Comparison of ENCODE assay signal across 8 cellular contexts in the genomic region with DNA sequence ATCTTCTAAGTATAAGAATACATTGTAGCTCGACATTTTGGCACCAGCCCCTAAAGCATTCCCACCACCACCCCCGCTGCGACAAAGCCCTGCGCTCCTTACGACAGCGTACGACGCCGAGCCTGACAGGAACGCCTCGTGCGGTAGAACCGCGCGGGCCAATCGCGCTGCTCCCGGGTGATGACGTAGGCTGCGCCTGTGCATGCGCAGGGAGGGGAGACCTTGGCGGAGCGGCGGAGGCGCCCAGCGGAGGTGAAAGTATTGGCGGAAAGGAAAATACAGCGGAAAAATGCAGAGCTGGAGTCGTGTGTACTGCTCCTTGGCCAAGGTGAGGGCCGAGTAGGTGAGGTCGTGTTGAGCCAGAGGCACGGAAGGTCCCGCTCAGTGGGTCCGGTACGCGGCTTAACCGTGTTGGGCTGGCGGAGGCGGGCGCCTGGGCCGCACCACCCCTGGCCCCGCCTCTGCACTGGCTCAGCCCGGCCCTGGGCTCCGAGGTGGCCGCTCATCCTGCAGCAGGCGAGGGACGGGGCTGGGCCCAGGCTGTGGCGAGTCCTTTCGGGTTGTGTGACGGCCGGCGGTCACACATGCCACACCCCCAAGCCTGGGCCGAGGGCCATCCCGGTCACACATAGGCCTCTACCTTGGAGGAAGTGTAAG. TPM values are rescaled to one million over a fixed set of nuclear protein-coding genes. Genes with fewer than 3 reads are reported as not detected.
DNase-seq lines count a peak whose midpoint lies in the region; ATAC-seq and TF ChIP-seq lines count a peak whose summit lies in the region.

A gene with protein sequence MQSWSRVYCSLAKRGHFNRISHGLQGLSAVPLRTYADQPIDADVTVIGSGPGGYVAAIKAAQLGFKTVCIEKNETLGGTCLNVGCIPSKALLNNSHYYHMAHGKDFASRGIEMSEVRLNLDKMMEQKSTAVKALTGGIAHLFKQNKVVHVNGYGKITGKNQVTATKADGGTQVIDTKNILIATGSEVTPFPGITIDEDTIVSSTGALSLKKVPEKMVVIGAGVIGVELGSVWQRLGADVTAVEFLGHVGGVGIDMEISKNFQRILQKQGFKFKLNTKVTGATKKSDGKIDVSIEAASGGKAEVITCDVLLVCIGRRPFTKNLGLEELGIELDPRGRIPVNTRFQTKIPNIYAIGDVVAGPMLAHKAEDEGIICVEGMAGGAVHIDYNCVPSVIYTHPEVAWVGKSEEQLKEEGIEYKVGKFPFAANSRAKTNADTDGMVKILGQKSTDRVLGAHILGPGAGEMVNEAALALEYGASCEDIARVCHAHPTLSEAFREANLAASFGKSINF (plus strand): TSS at position 222 of the 657 bp plus-strand sequence. CDS start 68 bp downstream, at position 290.

- H3K23ac ChIP-seq in mesenchymal stem cell (ENCODE audit: low read length in 2 of 2): peak within 1 kb of the TSS in 1 of 2 experiments; percentile 50

- H3K27ac Mint-ChIP-seq in CD8-positive, alpha-beta T cell: peak within 1 kb of the TSS; percentile 98
- peak within 1 kb of the TSS; percentile 98 to 99 for H3K27ac Mint-ChIP-seq in effector memory CD8-positive, alpha-beta T cell

- H3K4me3 Mint-ChIP-seq in CD8-positive, alpha-beta T cell: peak within 1 kb of the TSS; percentile 98
- peak within 1 kb of the TSS; percentile 92 to 95 for H3K4me3 Mint-ChIP-seq in effector memory CD8-positive, alpha-beta T cell

- peak within 1 kb of the TSS; percentile 79 for H3K4me3 ChIP-seq in CD8-positive, alpha-beta T cell (ENCODE audit: low read depth, low read length)
- H3K4me3 ChIP-seq in mesenchymal stem cell (ENCODE audit: insufficient read depth in 1 of 2, low read depth in 1 of 2, low read length in 2 of 2): peak within 1 kb of the TSS; percentile 79 to 90

- TF ChIP-seq CTCF in CD8-positive, alpha-beta T cell (IDR thresholded peaks at IDR 0.05): no peak

- H3K9ac ChIP-seq in mesenchymal stem cell (ENCODE audit: low read length): peak within 1 kb of the TSS; percentile 95

- peak within 1 kb of the TSS; percentile 94 for H3K4me2 ChIP-seq in mesenchymal stem cell (ENCODE audit: low read length, poor library complexity, severe bottlenecking)

- H4K8ac ChIP-seq in mesenchymal stem cell (ENCODE audit: low read length): peak within 1 kb of the TSS; percentile 92

- H3K4me1 Mint-ChIP-seq in CD8-positive, alpha-beta T cell (ENCODE audit: low read depth): peaks cover 48% of the 10 kb centered on the region
- H3K4me1 Mint-ChIP-seq in effector memory CD8-positive, alpha-beta T cell (ENCODE audit: low read depth in 2 of 2): peaks cover 34 to 39% of the 10 kb centered on the region in 2 donors

- peaks cover 43% of the 10 kb centered on the region for H3K36me3 Mint-ChIP-seq in CD8-positive, alpha-beta T cell
- peaks cover 30% of the 10 kb centered on the region for H3K36me3 Mint-ChIP-seq in effector memory CD8-positive, alpha-beta T cell (ENCODE audit: insufficient read depth)

- H3K9me3 ChIP-seq in CD8-positive, alpha-beta T cell (ENCODE audit: low read length): no peaks in the 10 kb centered on the region
- H3K9me3 ChIP-seq in mesenchymal stem cell (ENCODE audit: control insufficient read depth, low read length): no peaks in the 10 kb centered on the region

- H2AK5ac ChIP-seq in mesenchymal stem cell (ENCODE audit: low read length, severe bottlenecking): no peak within 1 kb of the TSS

- H2BK120ac ChIP-seq in mesenchymal stem cell (ENCODE audit: low read depth, low read length): peak within 1 kb of the TSS; percentile 11

- H4K91ac ChIP-seq in mesenchymal stem cell (ENCODE audit: low read length): peak within 1 kb of the TSS; percentile 95

- peak within 1 kb of the TSS; percentile 92 to 94 for H3K18ac ChIP-seq in mesenchymal stem cell (ENCODE audit: low read depth in 1 of 2, low read length in 2 of 2)

- H3K14ac ChIP-seq in mesenchymal stem cell (ENCODE audit: low read length in 2 of 2): peak within 1 kb of the TSS in 1 of 2 experiments; percentile 97

- POLR2A ChIA-PET in CD8-positive, alpha-beta T cell (lab: Charles Lee): interaction anchor here (0.9 to 2.8 kb wide), 4 partner anchors 10 to 327 kb away, joined by 3 to 25 read pairs (median 4); partner anchors contain the start of genes CBLL1, COG5 and DUS4L
- POLR2A ChIA-PET in activated CD8-positive, alpha-beta memory T cell treated with anti-CD3 and anti-CD28 coated beads for 36 hours (lab: Charles Lee): interaction anchor here (0.8 to 1.2 kb wide), 2 partner anchors 10 to 679 kb away, joined by 3 to 4 read pairs; partner anchors contain the start of gene DNAJB9

- peak within 1 kb of the TSS in 1 of 2 experiments; percentile 17 for H2BK12ac ChIP-seq in mesenchymal stem cell (ENCODE audit: low read length in 2 of 2)

- peaks cover 2% of the 10 kb centered on the region for H3K79me1 ChIP-seq in mesenchymal stem cell (replicated peaks; ENCODE audit: low read length, poor library complexity, severe bottlenecking)

- H3K4me1 ChIP-seq in CD8-positive, alpha-beta T cell (ENCODE audit: insufficient read depth, low read length): peaks cover 48% of the 10 kb centered on the region
- peaks cover 10% of the 10 kb centered on the region for H3K4me1 ChIP-seq in mesenchymal stem cell (ENCODE audit: control insufficient read depth, insufficient read depth, low read depth, low read length)

- WGBS in mesenchymal stem cell: under 1% methylated on average over 50 of the region's 54 CpGs

- H2BK15ac ChIP-seq in mesenchymal stem cell (ENCODE audit: low read depth, poor library complexity, severe bottlenecking): peak within 1 kb of the TSS; percentile 95

- CTCF ChIA-PET in CD8-positive, alpha-beta T cell (lab: Charles Lee): interaction anchor here (1.1 to 4.6 kb wide), 4 partner anchors 9 to 428 kb away, joined by 3 to 39 read pairs (median 10); no protein-coding TSS in a partner anchor
- CTCF ChIA-PET in activated CD8-positive, alpha-beta memory T cell treated with anti-CD3 and anti-CD28 coated beads for 36 hours (lab: Charles Lee): interaction anchor here (1.2 to 2.8 kb wide), 3 partner anchors 12 to 148 kb away, joined by 3 to 11 read pairs (median 8); partner anchors contain the start of gene CBLL1

- intact Hi-C loops in CD8-positive, alpha-beta T cell (cut with DNase I, micrococcal nuclease): loop anchor here (1.0 to 10.0 kb wide), 14 partner anchors 16 to 1779 kb away; partner anchors contain the start of genes PRKAR2B (in 2 of the 2), CCDC71L (in 1 of the 2), COG5 (in 1 of the 2) and DNAJB9 (in 1 of the 2)

- H3K9me3 Mint-ChIP-seq in CD8-positive, alpha-beta T cell: no peaks in the 10 kb centered on the region
- H3K9me3 Mint-ChIP-seq in effector memory CD8-positive, alpha-beta T cell: no peaks in the 10 kb centered on the region

- H3K27me3 Mint-ChIP-seq in CD8-positive, alpha-beta T cell (ENCODE audit: low read depth): no peaks in the 10 kb centered on the region
- no peaks in the 10 kb centered on the region for H3K27me3 Mint-ChIP-seq in effector memory CD8-positive, alpha-beta T cell

- H2AFZ ChIP-seq in mesenchymal stem cell (ENCODE audit: low read depth, low read length): peak within 1 kb of the TSS; percentile 87

- peak; percentile 97 for ATAC-seq in CD8-positive, alpha-beta T cell
- ATAC-seq in GM19467 (IDR thresholded peaks at IDR 0.05; ENCODE audit: unreplicated experiment): peak; percentile 99
- peak; percentile 94 for ATAC-seq in effector memory CD8-positive, alpha-beta T cell (replicated peaks)

- H3K36me3 ChIP-seq in CD8-positive, alpha-beta T cell (ENCODE audit: insufficient read depth, low read length): no peaks in the 10 kb centered on the region
- peaks cover 0 to 33% of the 10 kb centered on the region in 2 experiments for H3K36me3 ChIP-seq in mesenchymal stem cell (ENCODE audit: control insufficient read depth in 1 of 2, insufficient read depth in 2 of 2, low read depth in 1 of 2, low read length in 2 of 2)

- DNase-seq in CD8-positive, alpha-beta T cell: peak; percentile 86 to 94 (median 92)
- DNase-seq in HS-5 (ENCODE audit: low read depth): peak; percentile 58
- DNase-seq in NK-92 treated with Interleukin-12 subunit alpha and Interleukin-12 subunit beta, amount 100 ng/mL, for 24 hours (lab: John Stamatoyannopoulos, UW): peak; percentile 91
- DNase-seq in effector memory CD8-positive, alpha-beta T cell: peak; percentile 93
- peak; percentile 93 for DNase-seq in mesenchymal stem cell
- DNase-seq in stimulated activated CD8-positive, alpha-beta memory T cell treated with anti-CD3 and anti-CD28 coated beads, Interleukin-12 subunit alpha, Interleukin-12 subunit beta, amount 100 ng/mL, for 4 hours (ENCODE audit: low read depth): peak; percentile 88

- peak within 1 kb of the TSS; percentile 88 for H3K27ac ChIP-seq in CD8-positive, alpha-beta T cell (ENCODE audit: low read depth, low read length)
- H3K27ac ChIP-seq in mesenchymal stem cell (ENCODE audit: low read length, poor library complexity, severe bottlenecking): peak within 1 kb of the TSS; percentile 78

- peak within 1 kb of the TSS in 1 of 2 experiments; percentile 90 for H3K4ac ChIP-seq in mesenchymal stem cell (ENCODE audit: low read depth in 1 of 2, low read length in 2 of 2)

- H2BK5ac ChIP-seq in mesenchymal stem cell (ENCODE audit: low read depth, low read length, poor library complexity, severe bottlenecking): no peak within 1 kb of the TSS

- no peaks in the 10 kb centered on the region for H3K27me3 ChIP-seq in CD8-positive, alpha-beta T cell (ENCODE audit: insufficient read depth, low read length)
- peaks cover 0 to 2% of the 10 kb centered on the region in 2 experiments for H3K27me3 ChIP-seq in mesenchymal stem cell (ENCODE audit: control insufficient read depth in 1 of 2, insufficient read depth in 1 of 2, low read length in 2 of 2)

RNA-seq across cellular contexts. Expression of the gene that starts here (rescaled TPM):
- 10 to 100 TPM; 83.5 to 85.9 TPM for total RNA-seq in CD8-positive, alpha-beta T cell
- 100 to 1,000 TPM; 112 to 114 TPM for total RNA-seq in activated CD8-positive, alpha-beta memory T cell treated with anti-CD3 and anti-CD28 coated beads for 36 hours
- polyA plus RNA-seq in mesenchymal stem cell (2013, experiment 1 of 2): 90.9 TPM
- polyA plus RNA-seq in mesenchymal stem cell (2013, experiment 2 of 2): 91.1 TPM

Comparison
In these comparisons a context has a peak if more than half of its experiments do, and no peak if none do; other contexts are left out.
1. Peak in every context shown above with its lines: DNase-seq, ATAC-seq, H3K4me3 ChIP-seq and H3K27ac ChIP-seq.